1 cellular context compared by ENCODE assay signal in the genomic region with DNA sequence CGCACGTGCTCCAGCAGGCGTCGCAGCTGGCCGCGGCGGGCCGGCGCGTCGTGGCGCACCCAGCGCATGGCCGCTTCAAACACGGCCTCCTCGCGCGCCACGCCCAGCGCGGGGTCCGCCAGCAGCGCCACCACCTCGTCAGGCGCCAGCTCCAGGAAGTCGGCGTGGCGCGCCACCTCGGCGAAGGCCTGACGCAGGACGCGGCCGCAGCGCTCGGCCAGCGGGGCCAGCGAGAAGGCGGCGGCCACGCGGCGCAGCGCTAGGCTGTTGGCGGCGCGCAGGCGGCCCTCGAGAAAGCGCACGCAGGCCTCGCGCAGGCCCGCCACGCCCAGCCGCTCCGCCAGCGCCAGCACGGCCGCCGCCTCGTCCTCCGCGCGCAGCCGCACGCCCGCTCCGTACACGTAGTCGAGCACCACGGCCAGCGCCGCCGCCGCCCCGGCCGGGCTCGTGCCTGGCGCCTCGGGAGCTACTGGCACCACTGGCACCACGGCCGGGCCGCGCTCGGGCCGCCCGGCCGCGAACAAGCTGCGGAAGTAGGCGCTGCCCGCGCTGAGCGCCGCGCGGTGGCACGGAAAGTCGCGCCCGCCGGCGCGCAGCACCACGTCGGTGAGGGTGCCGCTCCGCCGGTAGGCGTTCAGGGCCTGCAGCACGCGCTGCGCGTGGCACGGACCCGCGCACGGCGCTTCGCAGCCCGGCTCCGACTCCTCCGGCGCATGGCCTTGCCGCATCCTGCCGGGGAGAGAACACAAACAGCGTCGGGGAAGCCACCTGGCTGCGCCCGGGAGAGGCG.
TF ChIP-seq lines count a peak whose summit lies in the region.

No MANE protein-coding gene starts in this region.

TF ChIP-seq in IMR-90, 13 proteins besides CTCF, POLR2A, EP300 and RAD21 (continued from another document):
- TF ChIP-seq CEBPB (IDR thresholded peaks at IDR 0.05; ENCODE audit: low read depth, low read length), result no peak
- no peak for TF ChIP-seq MAZ (IDR thresholded peaks at IDR 0.05; ENCODE audit: borderline replicate concordance, low read depth, low read length)
